ENCODE assay signal across 15 cellular contexts in the genomic region with DNA sequence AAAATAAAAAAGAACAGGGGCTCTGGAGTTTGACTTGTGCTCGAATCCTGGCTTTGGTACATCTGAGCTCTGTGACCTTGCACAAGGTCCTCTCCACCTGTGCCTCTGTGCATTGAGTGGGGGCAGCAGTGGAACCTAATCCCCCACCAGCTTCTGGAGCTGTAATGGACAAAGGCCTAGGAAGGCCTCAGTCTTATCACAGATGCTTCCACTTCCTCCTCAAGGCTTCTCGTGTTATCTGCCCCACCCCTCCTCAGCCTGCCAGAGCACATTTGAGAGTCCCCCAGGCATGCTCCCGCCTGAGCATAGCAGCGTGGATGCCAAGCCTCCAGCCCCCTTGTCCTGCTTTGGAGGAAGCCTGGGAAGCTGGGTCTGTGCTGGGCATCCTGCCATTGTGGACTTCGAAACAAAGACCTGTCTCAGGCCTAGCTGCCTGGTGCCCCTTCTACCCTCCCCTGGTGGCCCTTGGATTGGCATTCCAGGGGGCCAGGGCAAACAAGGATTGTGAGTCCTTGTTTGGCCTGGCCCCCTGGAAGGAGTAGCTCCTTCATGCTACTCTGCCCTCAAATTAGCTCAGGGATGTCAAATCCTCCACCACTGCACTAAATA. TPM values are rescaled to one million over a fixed set of nuclear protein-coding genes. Genes with fewer than 3 reads are reported as not detected.
DNase-seq lines count a peak whose midpoint lies in the region; ATAC-seq and TF ChIP-seq lines count a peak whose summit lies in the region.
"Had no signal": no experiment of that assay in that cellular context is flagged by ENCODE, and none has a peak within 500 bp of the region (broad histone marks: within the 10 kb centered on the region; RNA-seq: fewer than 3 reads in every experiment).

No MANE protein-coding gene starts in this region.

- H3K27me3 Mint-ChIP-seq in CD4-positive, alpha-beta T cell: no peaks in the 10 kb centered on the region
- no peaks in the 10 kb centered on the region for H3K27me3 Mint-ChIP-seq in CD8-positive, alpha-beta memory T cell

- peaks cover 7% of the 10 kb centered on the region for H3K4me1 Mint-ChIP-seq in CD4-positive, alpha-beta T cell (ENCODE audit: low read depth)
- peaks cover 4 to 22% (median 10%) of the 10 kb centered on the region in 3 donors for H3K4me1 Mint-ChIP-seq in CD8-positive, alpha-beta memory T cell

- H3K4me3 ChIP-seq in right cardiac atrium (ENCODE audit: low read length) (no peak overlapping the region), right atrium auricular region (no peak overlapping the region), upper lobe of right lung (no peak overlapping the region)
- no peak overlapping the region for H3K4me3 ChIP-seq in CD8-positive, alpha-beta memory T cell (ENCODE audit: low read length)
- H3K4me3 ChIP-seq: esophagus squamous epithelium, lung, MG63, smooth muscle cell had no signal

- H3K27me3 ChIP-seq in right cardiac atrium (ENCODE audit: control insufficient read depth, insufficient read depth) (no peaks in the 10 kb centered on the region), right atrium auricular region (no peaks in the 10 kb centered on the region), upper lobe of right lung (no peaks in the 10 kb centered on the region)
- no peaks in the 10 kb centered on the region for H3K27me3 ChIP-seq in CD4-positive, alpha-beta T cell (ENCODE audit: control insufficient read depth, insufficient read depth, low read length)
- H3K27me3 ChIP-seq in CD8-positive, alpha-beta memory T cell (ENCODE audit: insufficient read depth, low read length, poor library complexity, severe bottlenecking): no peaks in the 10 kb centered on the region
- H3K27me3 ChIP-seq: esophagus squamous epithelium, MG63 had no signal

- ATAC-seq in right cardiac atrium: peak in 1 of 2 donors; percentile 29
- peak; percentile 11 for ATAC-seq in left colon
- peak; percentile 29 for ATAC-seq in upper lobe of right lung
- no peak for ATAC-seq in CD4-positive, alpha-beta T cell (ENCODE audit: poor library complexity)
- no peak for ATAC-seq in HG03378 (IDR thresholded peaks at IDR 0.05; ENCODE audit: unreplicated experiment)

- CTCF ChIA-PET in CD4-positive, alpha-beta T cell (lab: Charles Lee): interaction anchor here (1.3 to 1.8 kb wide), 2 partner anchors 16 to 105 kb away, joined by 3 to 9 read pairs; a partner anchor contains a TSS
- CTCF ChIA-PET in CD8-positive, alpha-beta memory T cell (lab: Charles Lee): interaction anchor here (4.7 kb wide), 1 partner anchor 16 kb away, joined by 35 read pairs; a partner anchor contains a TSS

- H3K9me3 Mint-ChIP-seq in CD4-positive, alpha-beta T cell: no peaks in the 10 kb centered on the region
- no peaks in the 10 kb centered on the region for H3K9me3 Mint-ChIP-seq in CD8-positive, alpha-beta memory T cell

- TF ChIP-seq CTCF in right atrium auricular region (IDR thresholded peaks at IDR 0.05): no peak
- no peak for TF ChIP-seq CTCF in upper lobe of right lung (IDR thresholded peaks at IDR 0.05)
- no peak for TF ChIP-seq CTCF in CD4-positive, alpha-beta T cell (IDR thresholded peaks at IDR 0.05)

- POLR2A ChIA-PET in CD4-positive, alpha-beta T cell (lab: Charles Lee): no interaction called here
- POLR2A ChIA-PET in CD8-positive, alpha-beta memory T cell (lab: Charles Lee): no interaction called here

- no peak overlapping the region for H3K4me3 Mint-ChIP-seq in CD4-positive, alpha-beta T cell
- H3K4me3 Mint-ChIP-seq in CD8-positive, alpha-beta memory T cell: no peak overlapping the region

- H3K36me3 Mint-ChIP-seq in CD4-positive, alpha-beta T cell (ENCODE audit: low read depth): no peaks in the 10 kb centered on the region
- peaks cover 0 to 10% (median 4%) of the 10 kb centered on the region in 3 donors for H3K36me3 Mint-ChIP-seq in CD8-positive, alpha-beta memory T cell

- H3K9me3 ChIP-seq in right cardiac atrium (ENCODE audit: control insufficient read depth, low read length): no peaks in the 10 kb centered on the region
- no peaks in the 10 kb centered on the region for H3K9me3 ChIP-seq in right atrium auricular region
- no peaks in the 10 kb centered on the region for H3K9me3 ChIP-seq in upper lobe of right lung
- H3K9me3 ChIP-seq in CD4-positive, alpha-beta T cell (ENCODE audit: control insufficient read depth, low read length): no peaks in the 10 kb centered on the region
- no peaks in the 10 kb centered on the region for H3K9me3 ChIP-seq in CD8-positive, alpha-beta memory T cell (ENCODE audit: low read length)
- H3K9me3 ChIP-seq: esophagus squamous epithelium, MG63 had no signal

- H3K27ac ChIP-seq in right cardiac atrium (ENCODE audit: low read length): peak overlapping the region; percentile 17
- no peak overlapping the region for H3K27ac ChIP-seq in right atrium auricular region
- H3K27ac ChIP-seq in angular gyrus (ENCODE audit: low read depth, low read length): peak overlapping the region; percentile 69
- H3K27ac ChIP-seq in upper lobe of right lung: no peak overlapping the region
- H3K27ac ChIP-seq in CD4-positive, alpha-beta T cell (ENCODE audit: low read depth, low read length): no peak overlapping the region
- no peak overlapping the region for H3K27ac ChIP-seq in CD8-positive, alpha-beta memory T cell (ENCODE audit: low read depth, low read length)
- H3K27ac ChIP-seq: WERI-Rb-1 had no signal

- H3K27ac Mint-ChIP-seq in CD4-positive, alpha-beta T cell: no peak overlapping the region
- peak overlapping the region in 3 of 8 donors; percentile 26 to 68 (median 50) for H3K27ac Mint-ChIP-seq in CD8-positive, alpha-beta memory T cell

- H3K4me1 ChIP-seq in right cardiac atrium (ENCODE audit: control insufficient read depth, insufficient read depth, low read length) (no peaks in the 10 kb centered on the region), right atrium auricular region (no peaks in the 10 kb centered on the region), upper lobe of right lung (no peaks in the 10 kb centered on the region)
- no peaks in the 10 kb centered on the region for H3K4me1 ChIP-seq in CD8-positive, alpha-beta memory T cell (ENCODE audit: insufficient read depth, low read length)

- intact Hi-C loops in right cardiac atrium (cut with DNase I) (no loop called here), left colon (cut with DNase I, micrococcal nuclease) (no loop called here), upper lobe of right lung (cut with DNase I) (no loop called here)
- intact Hi-C loops in CD4-positive, alpha-beta T cell (cut with DNase I, micrococcal nuclease): no loop called here

- WGBS in right cardiac atrium: 48% methylated on average over 5 of the region's 5 CpGs

- DNase-seq in right cardiac atrium (peak in 1 of 3 donors; percentile 28), right atrium auricular region (ENCODE audit: low spot score) (no peak), left colon (no peak), upper lobe of right lung (no peak)
- DNase-seq in CD4-positive, alpha-beta T cell: no peak
- DNase-seq in CD8-positive, alpha-beta memory T cell: no peak
- DNase-seq: DMS 273 treated with DMSO at 0.1 percent for 48 hours, esophagus squamous epithelium, MG63, NCI-H2171, WERI-Rb-1 had no signal

- H3K36me3 ChIP-seq in right atrium auricular region: peaks cover 6% of the 10 kb centered on the region
- no peaks in the 10 kb centered on the region for H3K36me3 ChIP-seq in upper lobe of right lung
- no peaks in the 10 kb centered on the region for H3K36me3 ChIP-seq in CD8-positive, alpha-beta memory T cell (ENCODE audit: insufficient read depth, low read length)
- H3K36me3 ChIP-seq: WERI-Rb-1 had no signal

RNA-seq across cellular contexts. Expression of a gene that starts 15.0 kb away (rescaled TPM):
- total RNA-seq in right cardiac atrium: 1 to 10 TPM; 2.5 to 4.0 (median 2.9) TPM
- polyA plus RNA-seq in right cardiac atrium: 2.9 TPM
- 1 to 10 TPM; 4.0 to 9.1 TPM for total RNA-seq in right atrium auricular region
- 1 to 10 TPM; 8.3 to 9.9 TPM for total RNA-seq in left colon
- total RNA-seq in upper lobe of right lung: 2.9 TPM
- 1 to 10 TPM; 2.1 to 2.9 TPM for total RNA-seq in CD4-positive, alpha-beta T cell
- 1 to 10 TPM; 7.1 to 8.4 TPM for total RNA-seq in CD8-positive, alpha-beta memory T cell
- polyA plus RNA-seq in CD8-positive, alpha-beta memory T cell: 3.3 TPM

RNA-seq across cellular contexts. Expression of a gene that starts 17.1 kb away (rescaled TPM):
- 1 to 10 TPM; 2.5 to 4.4 (median 3.5) TPM for total RNA-seq in right cardiac atrium
- 2.1 TPM for polyA plus RNA-seq in right cardiac atrium
- 1 to 10 TPM; 1.8 to 4.9 TPM for total RNA-seq in right atrium auricular region
- 10 to 100 TPM; 15.3 to 18.1 TPM for total RNA-seq in left colon
- total RNA-seq in upper lobe of right lung: 19.3 TPM
- 1 to 10 TPM; 5.7 to 6.2 TPM for total RNA-seq in CD4-positive, alpha-beta T cell
- total RNA-seq in CD8-positive, alpha-beta memory T cell: 10 to 100 TPM; 11.4 to 12.5 TPM
- polyA plus RNA-seq in CD8-positive, alpha-beta memory T cell: 12.3 TPM

RNA-seq across cellular contexts. Expression of a gene that starts 43.6 kb away (rescaled TPM):
- 10 to 100 TPM; 10.9 to 33.4 (median 25.5) TPM for total RNA-seq in right cardiac atrium
- polyA plus RNA-seq in right cardiac atrium: 14.3 TPM
- 10 to 100 TPM; 28.7 to 38.2 TPM for total RNA-seq in right atrium auricular region
- 10 to 100 TPM; 29.4 to 58.2 TPM for total RNA-seq in left colon
- 43.4 TPM for total RNA-seq in upper lobe of right lung
- under 1 TPM; 0.52 to 0.53 TPM for total RNA-seq in CD4-positive, alpha-beta T cell
- total RNA-seq in CD8-positive, alpha-beta memory T cell: under 1 TPM; 0.11 to 0.28 TPM
- 0.63 TPM for polyA plus RNA-seq in CD8-positive, alpha-beta memory T cell

RNA-seq across cellular contexts. Expression of a gene that starts 44.1 kb away (rescaled TPM):
- total RNA-seq in right cardiac atrium (10 to 100 TPM in 2 of 4 donors, 1 to 10 TPM in 2; 4.1 to 12.3 (median 8.6) TPM), right atrium auricular region (10 to 100 TPM in 1 of 2 donors, 1 to 10 TPM in 1; 4.0 to 16.8 TPM), left colon (1 to 10 TPM; 2.9 to 5.1 TPM), upper lobe of right lung (6.0 TPM)
- 7.8 TPM for polyA plus RNA-seq in right cardiac atrium
- total RNA-seq in CD4-positive, alpha-beta T cell: 1 to 10 TPM; 1.2 to 1.6 TPM
- under 1 TPM; 0.66 to 0.74 TPM for total RNA-seq in CD8-positive, alpha-beta memory T cell
- 0.74 TPM for polyA plus RNA-seq in CD8-positive, alpha-beta memory T cell

RNA-seq across cellular contexts. Expression of a gene that starts 58.9 kb away (rescaled TPM):
- total RNA-seq in right cardiac atrium (10 to 100 TPM; 23.7 to 31.9 (median 23.8) TPM), right atrium auricular region (10 to 100 TPM; 13.2 to 33.5 TPM), left colon (10 to 100 TPM; 36.4 to 48.3 TPM), upper lobe of right lung (46.5 TPM)
- 20.1 TPM for polyA plus RNA-seq in right cardiac atrium
- total RNA-seq in CD4-positive, alpha-beta T cell: 10 to 100 TPM; 28.4 to 30.5 TPM
- total RNA-seq in CD8-positive, alpha-beta memory T cell: 100 to 1,000 TPM; 186 to 187 TPM
- 46.5 TPM for polyA plus RNA-seq in CD8-positive, alpha-beta memory T cell

Comparison
In these comparisons a context has a peak if more than half of its experiments do, and no peak if none do; other contexts are left out.
1. H3K27ac ChIP-seq: peak in right cardiac atrium (single experiment) and angular gyrus (single experiment); none in right atrium auricular region (0 of 2), upper lobe of right lung (single experiment), CD4-positive, alpha-beta T cell (single experiment) and CD8-positive, alpha-beta memory T cell (single experiment).
2. ATAC-seq: peak in left colon (single experiment) and upper lobe of right lung (single experiment); none in CD4-positive, alpha-beta T cell (single experiment) and HG03378 (single experiment).
3. RNA of a gene that starts 43.6 kb away (total RNA-seq): 29.4 to 58.2 TPM in left colon, 43.4 TPM in upper lobe of right lung (single experiment), 28.7 to 38.2 TPM in right atrium auricular region and 10.9 to 33.4 TPM in right cardiac atrium; 0.52 to 0.53 TPM in CD4-positive, alpha-beta T cell and 0.11 to 0.28 TPM in CD8-positive, alpha-beta memory T cell; every median in the first group is over 4 times any median in the second.